In the genomic region with DNA sequence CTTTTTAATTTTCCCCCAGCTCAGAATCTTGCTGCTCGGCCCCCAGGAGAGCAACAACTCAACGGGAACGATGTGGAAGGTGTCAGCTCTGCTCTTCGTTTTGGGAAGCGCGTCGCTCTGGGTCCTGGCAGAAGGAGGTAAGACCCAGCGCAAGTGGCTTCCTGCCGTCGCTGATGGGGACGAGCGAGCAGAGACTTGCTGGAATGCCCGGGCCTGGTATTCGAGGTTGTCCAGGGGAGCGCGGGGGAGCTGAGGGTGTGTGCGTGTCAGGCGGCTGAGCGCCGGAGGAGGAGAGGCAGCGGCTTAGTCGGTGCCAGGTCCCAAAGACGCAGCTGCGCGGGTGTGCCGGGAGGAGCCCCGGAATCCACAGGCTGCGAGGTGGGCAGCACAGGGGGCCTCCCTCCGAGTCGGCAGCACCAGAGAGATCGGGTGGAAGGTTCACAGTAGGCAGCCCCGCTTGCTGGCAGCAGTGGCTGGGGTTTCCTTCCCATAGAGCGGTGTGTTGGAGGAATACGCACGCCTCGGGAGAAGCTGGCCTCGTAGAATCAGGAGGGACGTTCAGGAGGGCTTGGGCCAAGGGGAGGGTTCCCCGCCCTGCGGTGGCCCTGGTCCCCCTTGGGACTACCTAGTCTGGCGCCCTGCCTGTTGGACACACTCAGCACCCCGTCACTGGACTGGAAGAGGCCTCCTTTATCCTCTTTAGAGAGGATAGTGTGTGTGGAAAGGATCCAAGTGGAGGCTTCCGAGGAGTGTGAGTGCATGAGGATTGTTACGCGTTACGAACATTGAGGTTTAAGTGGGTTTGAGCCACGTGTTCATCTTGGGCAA, we compare ENCODE assay signal across 9 cellular contexts. TPM values are rescaled to one million over a fixed set of nuclear protein-coding genes. Genes with fewer than 3 reads are reported as not detected.
DNase-seq lines count a peak whose midpoint lies in the region; ATAC-seq, FAIRE-seq and TF ChIP-seq lines count a peak whose summit lies in the region.
"Had no signal": no experiment of that assay in that cellular context is flagged by ENCODE, and none has a peak within 500 bp of the region (broad histone marks: within the 10 kb centered on the region; RNA-seq: fewer than 3 reads in every experiment).

No MANE protein-coding gene starts in this region.

- H3K4me3 Mint-ChIP-seq in activated T-helper 1 cell treated with anti-CD3 and anti-CD28 coated beads, Interleukin-12 subunit alpha, Interleukin-12 subunit beta, Interleukin-2, Interleukin-4 antibody, amounts not matched to agents 30 ng/mL and 10 ng/mL and 1 ng/mL, durations not matched to agents 14 hours and 24 hours and 36 hours: no peak overlapping the region

- H4K20me1 ChIP-seq in keratinocyte (ENCODE audit: control insufficient read depth, extremely low read depth, insufficient read depth, low read length): no peaks in the 10 kb centered on the region

- H3K4me1 ChIP-seq in keratinocyte (ENCODE audit: control insufficient read depth, extremely low read depth, insufficient read depth, low read length) (peaks cover 57% of the 10 kb centered on the region), skeletal muscle tissue (ENCODE audit: control insufficient read depth in 3 of 3, insufficient read depth in 3 of 3, low read length in 3 of 3) (peaks cover 12 to 20% (median 20%) of the 10 kb centered on the region in 3 donors)

- peak overlapping the region; percentile 43 to 58 for H3K4me3 ChIP-seq in cardiac fibroblast (replicated peaks in 1 of 2; ENCODE audit: low read depth in 2 of 2, low read length in 2 of 2)
- H3K4me3 ChIP-seq in keratinocyte (ENCODE audit: control insufficient read depth in 2 of 3, extremely low read depth in 1 of 3, insufficient read depth in 2 of 3, low read depth in 1 of 3, low read length in 3 of 3): peak overlapping the region; percentile 62 to 79 (median 75)
- H3K4me3 ChIP-seq in skeletal muscle tissue (ENCODE audit: low read length in 3 of 3): peak overlapping the region; percentile 71 to 91 (median 75)

- peak overlapping the region; percentile 88 for H2AFZ ChIP-seq in keratinocyte (ENCODE audit: control insufficient read depth, low read length)

- no peak overlapping the region for H3K27ac Mint-ChIP-seq in activated T-helper 1 cell treated with anti-CD3 and anti-CD28 coated beads, Interleukin-12 subunit alpha, Interleukin-12 subunit beta, Interleukin-2, Interleukin-4 antibody, amounts not matched to agents 30 ng/mL and 10 ng/mL and 1 ng/mL, durations not matched to agents 14 hours and 24 hours and 36 hours

- H3K4me2 ChIP-seq in keratinocyte (ENCODE audit: control insufficient read depth, extremely low read depth, insufficient read depth, low read depth, low read length): peak overlapping the region; percentile 86

- peak overlapping the region; percentile 89 for H3K27ac ChIP-seq in keratinocyte (ENCODE audit: control insufficient read depth, insufficient read depth, low read length)
- peak overlapping the region; percentile 92 for H3K27ac ChIP-seq in skeletal muscle tissue (ENCODE audit: low read depth, low read length)

- dilution Hi-C loops in keratinocyte (cut with MboI; ENCODE audit: extremely low pct_ligation_motif_present, low sequenced_read_pairs): no loop called here

- peak overlapping the region; percentile 89 for H3K9ac ChIP-seq in keratinocyte (ENCODE audit: control insufficient read depth, extremely low read depth, insufficient read depth, low read length)
- peak overlapping the region; percentile 81 to 92 (median 92) for H3K9ac ChIP-seq in skeletal muscle tissue (ENCODE audit: low read depth in 1 of 3, low read length in 3 of 3)

- H3K27me3 ChIP-seq in keratinocyte (ENCODE audit: control insufficient read depth, extremely low read depth, insufficient read depth, low read length) (no peaks in the 10 kb centered on the region), skeletal muscle tissue (ENCODE audit: control insufficient read depth in 3 of 3, insufficient read depth in 3 of 3, low read length in 3 of 3) (peaks cover 0 to 5% (median 4%) of the 10 kb centered on the region in 3 donors)

- H3K27me3 Mint-ChIP-seq in activated T-helper 1 cell treated with anti-CD3 and anti-CD28 coated beads, Interleukin-12 subunit alpha, Interleukin-12 subunit beta, Interleukin-2, Interleukin-4 antibody, amounts not matched to agents 30 ng/mL and 10 ng/mL and 1 ng/mL, durations not matched to agents 14 hours and 24 hours and 36 hours (ENCODE audit: insufficient read depth): peaks cover 47% of the 10 kb centered on the region

- intact Hi-C loops in activated T-helper 1 cell treated with anti-CD3 and anti-CD28 coated beads, Interleukin-12 subunit alpha, Interleukin-12 subunit beta, Interleukin-2, Interleukin-4 antibody, amounts not matched to agents 30 ng/mL and 10 ng/mL and 1 ng/mL, durations not matched to agents 14 hours and 24 hours and 36 hours (cut with micrococcal nuclease): no loop called here

- DNase-seq in HEK293T (ENCODE audit: extremely low spot score) (peak; percentile 58), cardiac fibroblast (ENCODE audit: low read depth in 2 of 2) (peak; percentile 36 to 72), keratinocyte (ENCODE audit: low read depth, low spot score) (no peak), activated T-cell treated with anti-CD3 and anti-CD28 coated beads for 4 hours (no peak), COR-L47 (lab: John Stamatoyannopoulos, UW) (no peak)
- DNase-seq in activated T-helper 1 cell treated with anti-CD3 and anti-CD28 coated beads, Interleukin-12 subunit alpha, Interleukin-12 subunit beta, Interleukin-2, Interleukin-4 antibody, amounts not matched to agents 30 ng/mL and 10 ng/mL and 1 ng/mL, durations not matched to agents 14 hours and 24 hours and 36 hours (ENCODE audit: low spot score): no peak

- POLR2A ChIA-PET in HEK293T (lab: Yijun Ruan, JAX): interaction anchor here (0.9 to 1.5 kb wide), 3 partner anchors 12 to 20 kb away, joined by 3 to 6 read pairs (median 3); no protein-coding TSS in a partner anchor

- CTCF ChIA-PET in HEK293T (lab: Yijun Ruan, JAX): interaction anchor here (0.7 kb wide), 1 partner anchor 64 kb away, joined by 3 read pairs; no protein-coding TSS in a partner anchor

- peak; percentile 85 for FAIRE-seq in keratinocyte (lab: Jason Lieb, UNC)
- FAIRE-seq: RCC 7860 had no signal

- H3K9me3 Mint-ChIP-seq in activated T-helper 1 cell treated with anti-CD3 and anti-CD28 coated beads, Interleukin-12 subunit alpha, Interleukin-12 subunit beta, Interleukin-2, Interleukin-4 antibody, amounts not matched to agents 30 ng/mL and 10 ng/mL and 1 ng/mL, durations not matched to agents 14 hours and 24 hours and 36 hours: no peaks in the 10 kb centered on the region

- TF ChIP-seq CTCF in cardiac fibroblast (IDR thresholded peaks at IDR 0.05; ENCODE audit: low read depth, low read length): no peak
- TF ChIP-seq CTCF in keratinocyte (optimal IDR thresholded peaks at IDR 0.05 in 1 of 3, IDR thresholded peaks at IDR 0.05 in 1 of 3, conservative IDR thresholded peaks at IDR 0.05 in 1 of 3; ENCODE audit: extremely low read depth in 1 of 3, insufficient read depth in 2 of 3, low read length in 3 of 3): no peak

- H3K9me1 ChIP-seq in keratinocyte (ENCODE audit: control insufficient read depth, extremely low read depth, insufficient read depth, low read length): peaks cover 2% of the 10 kb centered on the region

- H3K36me3 Mint-ChIP-seq in activated T-helper 1 cell treated with anti-CD3 and anti-CD28 coated beads, Interleukin-12 subunit alpha, Interleukin-12 subunit beta, Interleukin-2, Interleukin-4 antibody, amounts not matched to agents 30 ng/mL and 10 ng/mL and 1 ng/mL, durations not matched to agents 14 hours and 24 hours and 36 hours (ENCODE audit: low read depth): no peaks in the 10 kb centered on the region

- H3K4me1 Mint-ChIP-seq in activated T-helper 1 cell treated with anti-CD3 and anti-CD28 coated beads, Interleukin-12 subunit alpha, Interleukin-12 subunit beta, Interleukin-2, Interleukin-4 antibody, amounts not matched to agents 30 ng/mL and 10 ng/mL and 1 ng/mL, durations not matched to agents 14 hours and 24 hours and 36 hours (ENCODE audit: low read depth): no peaks in the 10 kb centered on the region

- H3K79me2 ChIP-seq in keratinocyte (ENCODE audit: control insufficient read depth, insufficient read depth, low read length): peaks cover 17% of the 10 kb centered on the region

- no peak for ATAC-seq in HG03139 (IDR thresholded peaks at IDR 0.05; ENCODE audit: unreplicated experiment)

- no peaks in the 10 kb centered on the region for H3K36me3 ChIP-seq in keratinocyte (ENCODE audit: control insufficient read depth in 2 of 2, extremely low read depth in 1 of 2, insufficient read depth in 2 of 2, low read length in 2 of 2)
- H3K36me3 ChIP-seq in skeletal muscle tissue (ENCODE audit: control insufficient read depth in 3 of 3, insufficient read depth in 3 of 3, low read length in 3 of 3): no peaks in the 10 kb centered on the region

- H3K9me3 ChIP-seq in keratinocyte (ENCODE audit: control insufficient read depth, low read depth, low read length): no peaks in the 10 kb centered on the region
- H3K9me3 ChIP-seq in skeletal muscle tissue (ENCODE audit: control insufficient read depth in 3 of 3, low read length in 3 of 3): no peaks in the 10 kb centered on the region

TF ChIP-seq in HEK293T, 16 proteins besides CTCF, POLR2A, EP300 and RAD21:
- TF ChIP-seq L3MBTL2 (conservative IDR thresholded peaks at IDR 0.05) (peak; percentile 49; the same call in 1 of the 2 replicates), FOXM1 (IDR thresholded peaks at IDR 0.05; ENCODE audit: borderline replicate concordance) (no peak)

RNA-seq across cellular contexts. Expression of gene PDPN, which starts 0.5 kb away (rescaled TPM):
- 27.5 to 110 TPM (median 29.9 TPM) in 3 replicates for polyA plus RNA-seq in keratinocyte
- 42.5 TPM for polyA plus RNA-seq in keratinocyte (2011; ENCODE audit: low read depth)
- 79.0 and 96.5 TPM in 2 replicates for polyA plus RNA-seq in keratinocyte (2011; cell fraction: cytosol; rRNA removed)
- polyA plus RNA-seq in keratinocyte (2011; cell fraction: nucleus; rRNA removed): 132 and 134 TPM in 2 replicates
- 61.7 and 117 TPM in 2 replicates for polyA plus RNA-seq in keratinocyte (2012; ENCODE audit: low replicate concordance)
- 15.7 to 66.3 TPM (median 23.9 TPM) in 3 replicates for polyA minus RNA-seq in keratinocyte
- 37.0 TPM for polyA minus RNA-seq in keratinocyte (2011; cell fraction: cytosol; rRNA and poly(A)+ RNA removed)
- polyA minus RNA-seq in keratinocyte (2011; cell fraction: nucleus; rRNA and poly(A)+ RNA removed): 17.3 and 46.8 TPM in 2 replicates
- total RNA-seq in skeletal muscle tissue: 13.6 TPM
- total RNA-seq in activated T-helper 1 cell treated with anti-CD3 and anti-CD28 coated beads, Interleukin-12 subunit alpha, Interleukin-12 subunit beta, Interleukin-2, Interleukin-4 antibody, amounts not matched to agents 30 ng/mL and 10 ng/mL and 1 ng/mL, durations not matched to agents 14 hours and 24 hours and 36 hours: not detected in 2 replicates

Comparison
In these comparisons a context has a peak if more than half of its experiments do, and no peak if none do; other contexts are left out.
1. DNase-seq: peak in HEK293T (single experiment) and cardiac fibroblast (2 of 2); none in keratinocyte (single experiment), activated T-helper 1 cell treated with anti-CD3 and anti-CD28 coated beads, Interleukin-12 subunit alpha, Interleukin-12 subunit beta, Interleukin-2, Interleukin-4 antibody, amounts not matched to agents 30 ng/mL and 10 ng/mL and 1 ng/mL, durations not matched to agents 14 hours and 24 hours and 36 hours (single experiment), activated T-cell treated with anti-CD3 and anti-CD28 coated beads for 4 hours (single experiment) and COR-L47 (single experiment).
2. RNA of gene PDPN, which starts 0.5 kb away (total RNA-seq): 13.6 TPM in skeletal muscle tissue (single experiment); not detected in activated T-helper 1 cell treated with anti-CD3 and anti-CD28 coated beads, Interleukin-12 subunit alpha, Interleukin-12 subunit beta, Interleukin-2, Interleukin-4 antibody, amounts not matched to agents 30 ng/mL and 10 ng/mL and 1 ng/mL, durations not matched to agents 14 hours and 24 hours and 36 hours; every median in the first group is over 10 times any median in the second.
3. Peak in every context shown above with its lines, with median percentiles within 50 percentile points of each other: H3K4me3 ChIP-seq.